In the genomic region with DNA sequence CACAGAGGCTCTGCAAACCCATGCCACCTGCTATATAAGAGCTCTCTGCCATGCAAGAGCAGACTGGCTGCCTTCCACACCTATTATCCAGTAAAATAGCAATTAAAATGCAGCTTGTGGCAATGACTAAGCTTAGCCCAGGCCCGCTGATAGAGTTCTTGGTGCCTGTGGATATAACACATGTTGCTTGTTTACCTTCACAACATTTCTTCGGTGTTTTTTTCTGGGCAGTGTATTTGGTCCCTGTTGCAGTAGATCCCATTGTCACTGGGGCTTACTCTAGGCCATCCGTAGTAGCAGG, we compare ENCODE assay signal across 14 cellular contexts.
DNase-seq lines count a peak whose midpoint lies in the region; ATAC-seq and TF ChIP-seq lines count a peak whose summit lies in the region.
"Had no signal": no experiment of that assay in that cellular context is flagged by ENCODE, and none has a peak within 500 bp of the region (broad histone marks: within the 10 kb centered on the region; RNA-seq: fewer than 3 reads in every experiment).

No MANE protein-coding gene starts in this region.

- H3K27ac Mint-ChIP-seq in T-helper 2 cell treated with Interferon-gamma antibody and Interleukin-4, amounts not matched to agents 5 μg/mL and 100 μg/mL, for 36 hours, result peak overlapping the region; percentile 8
- peak overlapping the region; percentile 34 for H3K27ac Mint-ChIP-seq in T-helper 17 cell
- H3K27ac Mint-ChIP-seq in natural killer cell treated with Interleukin-12 subunit alpha and Interleukin-12 subunit beta and Interleukin-15 and Interleukin-18, amount 100 ng/mL, for 72 hours, result peak overlapping the region; percentile 76 to 83
- H3K27ac Mint-ChIP-seq: activated naive CD4-positive, alpha-beta T cell treated with anti-CD3 and anti-CD28 coated beads, Interleukin-2, amount 50 U/mL, for 24 hours had no signal

- H3K4me1 Mint-ChIP-seq in T-helper 2 cell treated with Interferon-gamma antibody and Interleukin-4, amounts not matched to agents 5 μg/mL and 100 μg/mL, for 36 hours (ENCODE audit: low read depth), result peaks cover 30% of the 10 kb centered on the region
- H3K4me1 Mint-ChIP-seq in T-helper 17 cell, result peaks cover 19% of the 10 kb centered on the region
- peaks cover 26 to 35% of the 10 kb centered on the region in 2 donors for H3K4me1 Mint-ChIP-seq in natural killer cell treated with Interleukin-12 subunit alpha and Interleukin-12 subunit beta and Interleukin-15 and Interleukin-18, amount 100 ng/mL, for 72 hours (ENCODE audit: low read depth in 2 of 2)

- H3K36me3 Mint-ChIP-seq in T-helper 2 cell treated with Interferon-gamma antibody and Interleukin-4, amounts not matched to agents 5 μg/mL and 100 μg/mL, for 36 hours (ENCODE audit: low read depth), result no peaks in the 10 kb centered on the region
- H3K36me3 Mint-ChIP-seq in T-helper 17 cell (ENCODE audit: low read depth), result no peaks in the 10 kb centered on the region
- no peaks in the 10 kb centered on the region for H3K36me3 Mint-ChIP-seq in natural killer cell treated with Interleukin-12 subunit alpha and Interleukin-12 subunit beta and Interleukin-15 and Interleukin-18, amount 100 ng/mL, for 72 hours
- H3K36me3 Mint-ChIP-seq: activated naive CD4-positive, alpha-beta T cell treated with anti-CD3 and anti-CD28 coated beads, Interleukin-2, amount 50 U/mL, for 24 hours had no signal

- H3K4me1 ChIP-seq in HEK293 (ENCODE audit: control insufficient read depth, insufficient read depth, low read length) (peaks cover 16% of the 10 kb centered on the region), BE2C (no peaks in the 10 kb centered on the region)
- H3K4me1 ChIP-seq: prostate gland, SJSA1, thyroid gland had no signal

- TF ChIP-seq CTCF in HEK293 (tag by site-specific recombination; IDR thresholded peaks at IDR 0.05) (no peak), BE2C (IDR thresholded peaks at IDR 0.05; ENCODE audit: low read depth, low read length) (no peak)

- H3K9me3 Mint-ChIP-seq in T-helper 2 cell treated with Interferon-gamma antibody and Interleukin-4, amounts not matched to agents 5 μg/mL and 100 μg/mL, for 36 hours, result no peaks in the 10 kb centered on the region
- no peaks in the 10 kb centered on the region for H3K9me3 Mint-ChIP-seq in natural killer cell treated with Interleukin-12 subunit alpha and Interleukin-12 subunit beta and Interleukin-15 and Interleukin-18, amount 100 ng/mL, for 72 hours
- H3K9me3 Mint-ChIP-seq: activated naive CD4-positive, alpha-beta T cell treated with anti-CD3 and anti-CD28 coated beads, Interleukin-2, amount 50 U/mL, for 24 hours had no signal

- no peak overlapping the region for H3K27ac ChIP-seq in HEK293 (ENCODE audit: extremely low read depth, low read depth, low read length)
- H3K27ac ChIP-seq: prostate gland, SJSA1, thyroid gland had no signal

- H3K4me3 Mint-ChIP-seq in T-helper 2 cell treated with Interferon-gamma antibody and Interleukin-4, amounts not matched to agents 5 μg/mL and 100 μg/mL, for 36 hours, result peak overlapping the region; percentile 78
- H3K4me3 Mint-ChIP-seq in T-helper 17 cell, result no peak overlapping the region
- H3K4me3 Mint-ChIP-seq in natural killer cell treated with Interleukin-12 subunit alpha and Interleukin-12 subunit beta and Interleukin-15 and Interleukin-18, amount 100 ng/mL, for 72 hours, result peak overlapping the region; percentile 84

- CTCF ChIA-PET in HEK293 (lab: Yijun Ruan, JAX), result interaction anchor here (1.0 kb wide), 1 partner anchor 43 kb away, joined by 4 read pairs; no protein-coding TSS in a partner anchor

- no peaks in the 10 kb centered on the region; a peak in 1 of 3 replicates for H3K36me3 ChIP-seq in HEK293 (ENCODE audit: control insufficient read depth in 2 of 2, insufficient read depth in 1 of 2, low read length in 2 of 2)
- no peaks in the 10 kb centered on the region for H3K36me3 ChIP-seq in BE2C
- H3K36me3 ChIP-seq: prostate gland, SJSA1, thyroid gland had no signal

- H3K27me3 ChIP-seq in BE2C, result no peaks in the 10 kb centered on the region
- H3K27me3 ChIP-seq: thyroid gland had no signal

- H3K9me3 ChIP-seq in HEK293 (ENCODE audit: control insufficient read depth, insufficient read depth, low read depth, low read length) (no peaks in the 10 kb centered on the region), T-helper 17 cell (ENCODE audit: control insufficient read depth, low read length, poor library complexity, severe bottlenecking) (no peaks in the 10 kb centered on the region), BE2C (no peaks in the 10 kb centered on the region)
- H3K9me3 ChIP-seq: prostate gland, SJSA1, thyroid gland had no signal

- no peak for ATAC-seq in T-helper 17 cell
- no peak for ATAC-seq in natural killer cell treated with Interleukin-12 subunit alpha and Interleukin-12 subunit beta and Interleukin-15 and Interleukin-18, amount 100 ng/mL, for 72 hours
- no peak for ATAC-seq in GM18519 (IDR thresholded peaks at IDR 0.05; ENCODE audit: low FRiP score, unreplicated experiment)
- ATAC-seq: left colon had no signal

- H3K4me3 ChIP-seq in HEK293 (ENCODE audit: low read depth, low read length), result no peak overlapping the region
- no peak overlapping the region for H3K4me3 ChIP-seq in BE2C (ENCODE audit: low read depth, low read length)
- H3K4me3 ChIP-seq: prostate gland, SJSA1, thyroid gland had no signal

- no peaks in the 10 kb centered on the region for H3K27me3 Mint-ChIP-seq in T-helper 2 cell treated with Interferon-gamma antibody and Interleukin-4, amounts not matched to agents 5 μg/mL and 100 μg/mL, for 36 hours (ENCODE audit: low read depth)
- no peaks in the 10 kb centered on the region for H3K27me3 Mint-ChIP-seq in T-helper 17 cell
- no peaks in the 10 kb centered on the region for H3K27me3 Mint-ChIP-seq in natural killer cell treated with Interleukin-12 subunit alpha and Interleukin-12 subunit beta and Interleukin-15 and Interleukin-18, amount 100 ng/mL, for 72 hours
- H3K27me3 Mint-ChIP-seq: activated naive CD4-positive, alpha-beta T cell treated with anti-CD3 and anti-CD28 coated beads, Interleukin-2, amount 50 U/mL, for 24 hours had no signal

- no peak for DNase-seq in T-helper 2 cell treated with Interferon-gamma antibody and Interleukin-4, amounts not matched to agents 5 μg/mL and 100 μg/mL, for 36 hours (ENCODE audit: low spot score)
- no peak for DNase-seq in T-helper 2 cell
- no peak for DNase-seq in T-helper 17 cell
- DNase-seq in natural killer cell treated with Interleukin-12 subunit alpha and Interleukin-12 subunit beta and Interleukin-15 and Interleukin-18, amount 100 ng/mL, for 72 hours (ENCODE audit: low spot score), result no peak
- no peak for DNase-seq in AG08395 (ENCODE audit: low spot score)
- DNase-seq in BE2C, result no peak
- DNase-seq: EL, left colon, thyroid gland had no signal

- POLR2A ChIA-PET in HEK293 (lab: Yijun Ruan, JAX), result interaction anchor here (0.6 kb wide), 1 partner anchor 62 kb away, joined by 4 read pairs; no protein-coding TSS in a partner anchor

TF ChIP-seq in HEK293, 187 proteins besides CTCF, POLR2A, EP300 and RAD21 (continues in another document):
- TF ChIP-seq ZXDB (tag by site-specific recombination; IDR thresholded peaks at IDR 0.05) (no peak), ZNF248 (tag by site-specific recombination; IDR thresholded peaks at IDR 0.05) (no peak), RBAK (tag by site-specific recombination; IDR thresholded peaks at IDR 0.05) (no peak), GFI1B (tag by site-specific recombination; IDR thresholded peaks at IDR 0.05) (no peak), OVOL3 (tag by site-specific recombination; IDR thresholded peaks at IDR 0.05) (no peak), REST (tag by site-specific recombination; IDR thresholded peaks at IDR 0.05) (no peak), ZNF146 (tag by site-specific recombination; IDR thresholded peaks at IDR 0.05) (no peak), KLF9 (tag by site-specific recombination; IDR thresholded peaks at IDR 0.05; ENCODE audit: low read depth) (no peak), ZNF184 (tag by site-specific recombination; IDR thresholded peaks at IDR 0.05) (no peak), ZSCAN4 (tag by site-specific recombination; IDR thresholded peaks at IDR 0.05) (no peak), ZSCAN16 (tag by site-specific recombination; IDR thresholded peaks at IDR 0.05) (peak; percentile 92), ZNF473 (tag by site-specific recombination; IDR thresholded peaks at IDR 0.05) (no peak), ZBTB20 (tag by site-specific recombination; IDR thresholded peaks at IDR 0.05) (no peak)

Comparison
In these comparisons a context has a peak if more than half of its experiments do, and no peak if none do; other contexts are left out.
1. H3K27ac Mint-ChIP-seq: peak in every context shown above with its lines; median percentile 80 in natural killer cell treated with Interleukin-12 subunit alpha and Interleukin-12 subunit beta and Interleukin-15 and Interleukin-18, amount 100 ng/mL, for 72 hours; 34 in T-helper 17 cell; 8 in T-helper 2 cell treated with Interferon-gamma antibody and Interleukin-4, amounts not matched to agents 5 μg/mL and 100 μg/mL, for 36 hours.